12 cellular contexts compared by ENCODE assay signal in the genomic region with DNA sequence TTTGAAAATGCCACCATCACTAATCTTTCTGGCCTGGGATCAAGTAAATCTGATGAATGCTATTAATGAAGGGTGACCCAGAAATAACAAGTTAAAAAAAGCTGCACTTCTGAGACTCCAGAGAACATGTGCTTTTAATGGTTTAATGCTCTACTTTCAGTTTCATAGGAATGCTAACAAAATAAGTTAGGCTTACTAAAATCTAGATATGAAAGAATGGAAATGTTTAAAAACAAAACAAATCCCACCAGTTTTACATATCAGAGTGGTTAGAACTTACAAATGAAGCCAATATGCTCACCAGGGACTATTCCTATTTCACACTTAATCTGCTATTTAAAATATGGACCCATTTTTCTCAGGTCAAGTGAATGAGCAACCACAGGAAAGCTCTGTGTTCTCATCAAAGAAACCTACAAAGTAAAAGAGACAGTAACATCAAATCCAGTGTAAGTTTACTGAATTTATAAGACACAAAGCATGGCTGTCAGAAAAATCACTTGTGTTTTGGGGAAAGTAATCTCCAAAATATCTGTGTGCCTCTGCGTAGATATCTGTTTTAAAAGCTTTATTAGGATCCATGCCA. TPM values are rescaled to one million over a fixed set of nuclear protein-coding genes. Genes with fewer than 3 reads are reported as not detected.
DNase-seq lines count a peak whose midpoint lies in the region; ATAC-seq and TF ChIP-seq lines count a peak whose summit lies in the region.
"Had no signal": no experiment of that assay in that cellular context is flagged by ENCODE, and none has a peak within 500 bp of the region (broad histone marks: within the 10 kb centered on the region; RNA-seq: fewer than 3 reads in every experiment).

No MANE protein-coding gene starts in this region.

- WGBS in tibial nerve, 2 donors = 81 to 86% methylated on average over 1 of the region's 1 CpG

- H3K4me3 Mint-ChIP-seq in activated T-cell treated with anti-CD3 and anti-CD28 coated beads, Interleukin-2, amount 50 U/mL, for 72 hours = peak overlapping the region; percentile 61 to 86
- H3K4me3 Mint-ChIP-seq in stimulated activated memory B cell treated with anti-CD40 and anti-IgM and Interleukin-4, amounts not matched to agents 10 μg/mL and 1 μg/mL and 100 μg/mL, for 72 hours = no peak overlapping the region
- H3K4me3 Mint-ChIP-seq: nephron progenitor cell had no signal

- no peak for TF ChIP-seq POLR2A in tibial nerve (IDR thresholded peaks at IDR 0.05)

- peaks cover 19 to 43% of the 10 kb centered on the region in 2 donors for H3K36me3 Mint-ChIP-seq in activated T-cell treated with anti-CD3 and anti-CD28 coated beads, Interleukin-2, amount 50 U/mL, for 72 hours (ENCODE audit: insufficient read depth in 2 of 2)
- H3K36me3 Mint-ChIP-seq in activated naive CD4-positive, alpha-beta T cell treated with anti-CD3 and anti-CD28 coated beads, Interleukin-2, amount 50 U/mL, for 72 hours = peaks cover 16 to 43% of the 10 kb centered on the region in 2 donors
- H3K36me3 Mint-ChIP-seq in stimulated activated memory B cell treated with anti-CD40 and anti-IgM and Interleukin-4, amounts not matched to agents 10 μg/mL and 1 μg/mL and 100 μg/mL, for 72 hours = peaks cover 56% of the 10 kb centered on the region

- in situ Hi-C loops in G401 (cut with HindIII; ENCODE audit: low sequenced_read_pairs) = no loop called here

- peak overlapping the region; percentile 64 for H3K27ac Mint-ChIP-seq in activated T-cell treated with anti-CD3 and anti-CD28 coated beads, Interleukin-2, amount 50 U/mL, for 72 hours
- peak overlapping the region; percentile 51 to 76 for H3K27ac Mint-ChIP-seq in activated naive CD4-positive, alpha-beta T cell treated with anti-CD3 and anti-CD28 coated beads, Interleukin-2, amount 50 U/mL, for 72 hours
- peak overlapping the region; percentile 31 for H3K27ac Mint-ChIP-seq in stimulated activated memory B cell treated with anti-CD40 and anti-IgM and Interleukin-4, amounts not matched to agents 10 μg/mL and 1 μg/mL and 100 μg/mL, for 72 hours
- H3K27ac Mint-ChIP-seq: nephron progenitor cell had no signal

- no peaks in the 10 kb centered on the region for H3K9me3 Mint-ChIP-seq in activated T-cell treated with anti-CD3 and anti-CD28 coated beads, Interleukin-2, amount 50 U/mL, for 72 hours
- H3K9me3 Mint-ChIP-seq in activated naive CD4-positive, alpha-beta T cell treated with anti-CD3 and anti-CD28 coated beads, Interleukin-2, amount 50 U/mL, for 72 hours = no peaks in the 10 kb centered on the region
- H3K9me3 Mint-ChIP-seq in stimulated activated memory B cell treated with anti-CD40 and anti-IgM and Interleukin-4, amounts not matched to agents 10 μg/mL and 1 μg/mL and 100 μg/mL, for 72 hours = peaks cover 3% of the 10 kb centered on the region
- H3K9me3 Mint-ChIP-seq: nephron progenitor cell had no signal

- no peak for DNase-seq in activated T-cell treated with anti-CD3 and anti-CD28 coated beads, Interleukin-2, amount 50 U/mL, for 72 hours
- no peak for DNase-seq in activated T-cell treated with anti-CD3 and anti-CD28 coated beads, Interleukin-2, amount 50 U/mL, for 48 hours
- no peak for DNase-seq in activated naive CD4-positive, alpha-beta T cell treated with anti-CD3 and anti-CD28 coated beads, Interleukin-2, amount 50 U/mL, for 72 hours (ENCODE audit: low spot score in 2 of 2)
- DNase-seq in G401 (ENCODE audit: low spot score) (no peak), tibial nerve (ENCODE audit: low spot score in 2 of 2) (no peak), GM10266 (ENCODE audit: extremely low spot score) (no peak)
- DNase-seq: caudate nucleus, hippocampal formation, NCI-H1436, nephron progenitor cell had no signal

- H3K36me3 ChIP-seq in tibial nerve = no peaks in the 10 kb centered on the region

- no peaks in the 10 kb centered on the region for H3K27me3 ChIP-seq in tibial nerve

- no peak for ATAC-seq in activated T-cell treated with anti-CD3 and anti-CD28 coated beads, Interleukin-2, amount 50 U/mL, for 72 hours (replicated peaks in 1 of 2)
- peak; percentile 44 for ATAC-seq in HG02840 (IDR thresholded peaks at IDR 0.05; ENCODE audit: low FRiP score, unreplicated experiment)
- no peak for ATAC-seq in activated naive CD4-positive, alpha-beta T cell treated with anti-CD3 and anti-CD28 coated beads, Interleukin-2, amount 50 U/mL, for 72 hours
- ATAC-seq in stimulated activated memory B cell treated with anti-CD40 and anti-IgM and Interleukin-4, amounts not matched to agents 10 μg/mL and 1 μg/mL and 100 μg/mL, for 72 hours = no peak

- TF ChIP-seq EP300 in tibial nerve (IDR thresholded peaks at IDR 0.05) = no peak

- H3K9me3 ChIP-seq in tibial nerve = no peaks in the 10 kb centered on the region

- H3K4me1 ChIP-seq in tibial nerve = peaks cover 0 to 30% (median 8%) of the 10 kb centered on the region in 4 donors

- no peaks in the 10 kb centered on the region for H3K27me3 Mint-ChIP-seq in activated T-cell treated with anti-CD3 and anti-CD28 coated beads, Interleukin-2, amount 50 U/mL, for 72 hours (ENCODE audit: low read depth)
- H3K27me3 Mint-ChIP-seq in stimulated activated memory B cell treated with anti-CD40 and anti-IgM and Interleukin-4, amounts not matched to agents 10 μg/mL and 1 μg/mL and 100 μg/mL, for 72 hours = no peaks in the 10 kb centered on the region

- peak overlapping the region in 2 of 4 donors; percentile 26 to 57 for H3K27ac ChIP-seq in tibial nerve

- no peak overlapping the region for H3K4me3 ChIP-seq in tibial nerve

- peaks cover 87% of the 10 kb centered on the region for H3K4me1 Mint-ChIP-seq in activated T-cell treated with anti-CD3 and anti-CD28 coated beads, Interleukin-2, amount 50 U/mL, for 72 hours (ENCODE audit: low read depth)
- peaks cover 46% of the 10 kb centered on the region for H3K4me1 Mint-ChIP-seq in stimulated activated memory B cell treated with anti-CD40 and anti-IgM and Interleukin-4, amounts not matched to agents 10 μg/mL and 1 μg/mL and 100 μg/mL, for 72 hours

- TF ChIP-seq CTCF in tibial nerve (IDR thresholded peaks at IDR 0.05) (no peak), GM10266 (IDR thresholded peaks at IDR 0.05; ENCODE audit: control insufficient read depth, insufficient read depth, low read depth, missing control alignments) (no peak)

RNA-seq across cellular contexts. Expression of a gene that starts 40.3 kb away (rescaled TPM):
- total RNA-seq in activated T-cell treated with anti-CD3 and anti-CD28 coated beads, Interleukin-2, amount 50 U/mL, for 72 hours = 100 to 1,000 TPM; 504 to 505 TPM
- total RNA-seq in activated naive CD4-positive, alpha-beta T cell treated with anti-CD3 and anti-CD28 coated beads, Interleukin-2, amount 50 U/mL, for 72 hours = 100 to 1,000 TPM; 287 to 304 TPM
- not detected in 2 replicates for total RNA-seq in G401 (2014; rRNA removed; shearing (Covaris generic))
- 100 to 1,000 TPM; 143 to 219 (median 165) TPM for total RNA-seq in tibial nerve

Comparison
In these comparisons a context has a peak if more than half of its experiments do, and no peak if none do; other contexts are left out.
1. RNA of a gene that starts 40.3 kb away (total RNA-seq): 504 to 505 TPM in activated T-cell treated with anti-CD3 and anti-CD28 coated beads, Interleukin-2, amount 50 U/mL, for 72 hours, 287 to 304 TPM in activated naive CD4-positive, alpha-beta T cell treated with anti-CD3 and anti-CD28 coated beads, Interleukin-2, amount 50 U/mL, for 72 hours and 143 to 219 TPM in tibial nerve; not detected in G401; every median in the first group is over 100 times any median in the second.
2. Peak in every context shown above with its lines, with median percentiles within 50 percentile points of each other: H3K27ac Mint-ChIP-seq.